In genomic region chr5:78447775-78448424, GRCh38 we compare ENCODE assay signal across 1 cellular context.
TF ChIP-seq lines count a peak whose summit lies in the region.

No MANE protein-coding gene starts in this region.

TF ChIP-seq in HepG2, 621 proteins besides CTCF, POLR2A, EP300 and RAD21 (continued from another document):
- 0 out of 2 replicates have a peak, but pooled peaks have one; percentile 60 for TF ChIP-seq PCBP1 (IDR thresholded peaks at IDR 0.05; ENCODE audit: borderline replicate concordance, low read depth, low read length)
- TF ChIP-seq MYC (CRISPR knock-in tag; IDR thresholded peaks at IDR 0.05; ENCODE audit: borderline replicate concordance), result no peak
- TF ChIP-seq RBM22 (optimal IDR thresholded peaks at IDR 0.05; ENCODE audit: low read length), result no peak
